Comparison of ENCODE assay signal across 29 cellular contexts in genomic region chr3:117433439-117433838, GRCh38.
"Had no signal": no experiment of that assay in that cellular context is flagged by ENCODE, and none has a peak within 500 bp of the region (broad histone marks: within the 10 kb centered on the region; RNA-seq: fewer than 3 reads in every experiment).

No MANE protein-coding gene starts in this region.

- DNase-seq: immature natural killer cell; kidney; left colon; left lung; lower lobe of right lung; mammary epithelial cell; mesenchymal stem cell; natural killer cell; nephron progenitor cell; occipital lobe; psoas muscle; right lobe of liver; stimulated activated CD4-positive, alpha-beta T cell treated with anti-CD3 and anti-CD28 coated beads, Interleukin-1b, Interleukin-23, amount 100 ng/mL, for 48 hours; stimulated activated CD4-positive, alpha-beta T cell treated with anti-CD3 and anti-CD28 coated beads, Interleukin-2, amount 100 ng/mL, for 48 hours; stimulated activated CD4-positive, alpha-beta T cell treated with anti-CD3 and anti-CD28 coated beads, Interleukin-4, amount 100 ng/mL, for 4 hours; stimulated activated CD8-positive, alpha-beta memory T cell treated with anti-CD3 and anti-CD28 coated beads, Interleukin-4, amount 100 ng/mL, for 48 hours; stimulated activated naive CD4-positive, alpha-beta T cell treated with Interleukin-2 at 50 U/mL for 16 hours; stimulated activated naive CD8-positive, alpha-beta T cell treated with anti-CD3 and anti-CD28 coated beads, Interleukin-15, amount 100 ng/mL, for 72 hours; testis; thyroid gland; transverse colon; upper lobe of left lung had no signal

- H3K9me3 ChIP-seq: left lung, lower lobe of right lung, neutrophil, psoas muscle, right atrium auricular region, right lobe of liver, testis, thyroid gland, transverse colon, upper lobe of left lung, vagina had no signal

- H3K4me2 ChIP-seq: neural progenitor cell, smooth muscle cell had no signal

- H3K4me1 ChIP-seq: left lung, lower lobe of right lung, neural progenitor cell, parathyroid adenoma, psoas muscle, right atrium auricular region, right lobe of liver, testis, thyroid gland, transverse colon, upper lobe of left lung, vagina had no signal

- H3K36me3 ChIP-seq: left lung, lower lobe of right lung, neural progenitor cell, neutrophil, right atrium auricular region, right lobe of liver, thyroid gland, transverse colon, upper lobe of left lung, vagina had no signal

- H3K9ac ChIP-seq: neural progenitor cell, parathyroid adenoma had no signal

- ATAC-seq: left colon; left lung; lower lobe of right lung; natural killer cell; psoas muscle; right lobe of liver; stimulated activated memory B cell treated with anti-CD40 and anti-IgM and Interleukin-4, amounts not matched to agents 10 μg/mL and 1 μg/mL and 100 μg/mL, for 72 hours; stimulated activated naive CD8-positive, alpha-beta T cell treated with anti-CD3 and anti-CD28 coated beads, Interleukin-15, amount 100 ng/mL, for 72 hours had no signal

- H3K4me3 ChIP-seq: left lung, lower lobe of right lung, neural progenitor cell, psoas muscle, right atrium auricular region, right lobe of liver, smooth muscle cell, testis, thyroid gland, transverse colon, upper lobe of left lung, vagina had no signal

- H3K27me3 ChIP-seq: left lung, neural progenitor cell, neutrophil, right atrium auricular region, right lobe of liver, testis, thyroid gland, transverse colon, upper lobe of left lung, vagina had no signal

- H3K27ac ChIP-seq: left lung, lower lobe of right lung, neural progenitor cell, neutrophil, parathyroid adenoma, psoas muscle, right atrium auricular region, right lobe of liver, testis, thyroid gland, transverse colon, upper lobe of left lung, vagina had no signal
